ENCODE assay signal across 29 cellular contexts in the genomic region with DNA sequence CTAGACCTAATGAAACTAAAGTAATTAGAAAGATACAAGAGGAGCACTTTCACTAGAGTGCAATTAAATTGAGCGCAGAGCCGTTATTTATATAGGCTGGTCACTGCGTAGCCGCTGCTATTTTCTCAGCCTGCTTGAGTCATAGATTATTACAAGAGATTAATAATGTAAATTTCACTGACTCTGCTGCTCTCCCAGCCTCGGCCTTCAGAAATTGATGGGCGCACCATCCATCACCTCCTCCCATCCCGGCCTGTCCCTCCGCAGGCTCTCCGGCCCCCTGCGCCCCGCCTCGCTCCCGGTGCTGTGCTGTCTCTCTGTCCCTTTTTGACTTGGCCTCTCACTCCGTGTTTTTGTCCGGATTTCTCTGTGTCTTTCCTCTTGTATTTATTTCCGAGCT.
DNase-seq lines count a peak whose midpoint lies in the region; TF ChIP-seq lines count a peak whose summit lies in the region.
"Had no signal": no experiment of that assay in that cellular context is flagged by ENCODE, and none has a peak within 500 bp of the region (broad histone marks: within the 10 kb centered on the region; RNA-seq: fewer than 3 reads in every experiment).

No MANE protein-coding gene starts in this region.

- no peaks in the 10 kb centered on the region for H3K9me3 Mint-ChIP-seq in neural crest cell
- H3K9me3 Mint-ChIP-seq: activated naive CD8-positive, alpha-beta T cell treated with anti-CD3 and anti-CD28 coated beads, Interleukin-2, amount 50 U/mL, for 24 hours; CD4-positive, CD25-positive, alpha-beta regulatory T cell; stimulated activated naive CD8-positive, alpha-beta T cell treated with anti-CD3 and anti-CD28 coated beads, Interleukin-15, Interleukin-2, amounts not matched to agents 100 ng/mL and 50 ng/mL, for 24 hours; T-helper 1 cell treated with Interleukin-12 subunit alpha and Interleukin-12 subunit beta and Interleukin-4 antibody, amounts not matched to agents 30 μg/mL and 1 μg/mL, for 36 hours had no signal

- H3K36me3 ChIP-seq in WERI-Rb-1 = no peaks in the 10 kb centered on the region
- H3K36me3 ChIP-seq in effector memory CD4-positive, alpha-beta T cell (ENCODE audit: control insufficient read depth, insufficient read depth, low read length) = no peaks in the 10 kb centered on the region
- H3K36me3 ChIP-seq: neutrophil, prostate gland, right lobe of liver, SJSA1, thoracic aorta, uterus had no signal

- H3K27ac ChIP-seq in WERI-Rb-1 = peak overlapping the region; percentile 2; the same call in 1 of the 2 replicates
- H3K27ac ChIP-seq in effector memory CD4-positive, alpha-beta T cell (ENCODE audit: insufficient read depth, low read length, poor library complexity, severe bottlenecking) = no peak overlapping the region
- H3K27ac ChIP-seq: neutrophil, prostate gland, right lobe of liver, SJSA1, thoracic aorta, uterus had no signal

- H3K4me3 ChIP-seq in WERI-Rb-1 (ENCODE audit: low read depth, low read length) = peak overlapping the region; percentile 46
- no peak overlapping the region for H3K4me3 ChIP-seq in effector memory CD4-positive, alpha-beta T cell (ENCODE audit: insufficient read depth, low read depth, low read length, poor library complexity, severe bottlenecking)
- H3K4me3 ChIP-seq: K562, prostate gland, right lobe of liver, SJSA1, thoracic aorta, uterus had no signal

- no peaks in the 10 kb centered on the region for H3K36me3 Mint-ChIP-seq in neural crest cell (ENCODE audit: low read depth)
- H3K36me3 Mint-ChIP-seq: activated CD8-positive, alpha-beta memory T cell treated with anti-CD3 and anti-CD28 coated beads, Interleukin-2, amount 10 ng/mL, durations not matched to agents 7 days and 5 days; CD4-positive, CD25-positive, alpha-beta regulatory T cell had no signal

- TF ChIP-seq CTCF in WERI-Rb-1 (IDR thresholded peaks at IDR 0.05; ENCODE audit: low read depth, low read length) (no peak), neural crest cell (conservative IDR thresholded peaks at IDR 0.05) (no peak)

- H3K4me3 Mint-ChIP-seq in neural crest cell = no peak overlapping the region
- H3K4me3 Mint-ChIP-seq: activated CD8-positive, alpha-beta memory T cell treated with anti-CD3 and anti-CD28 coated beads, Interleukin-2, amount 10 ng/mL, durations not matched to agents 7 days and 5 days; activated naive CD8-positive, alpha-beta T cell treated with anti-CD3 and anti-CD28 coated beads, Interleukin-2, amount 50 U/mL, for 24 hours; CD4-positive, CD25-positive, alpha-beta regulatory T cell; stimulated activated naive CD8-positive, alpha-beta T cell treated with anti-CD3 and anti-CD28 coated beads, Interleukin-15, Interleukin-2, amounts not matched to agents 100 ng/mL and 50 ng/mL, for 24 hours; T-helper 1 cell treated with Interleukin-12 subunit alpha and Interleukin-12 subunit beta and Interleukin-4 antibody, amounts not matched to agents 30 μg/mL and 1 μg/mL, for 36 hours had no signal

- no peaks in the 10 kb centered on the region for H3K27me3 Mint-ChIP-seq in neural crest cell (ENCODE audit: low read depth)
- H3K27me3 Mint-ChIP-seq: activated CD8-positive, alpha-beta memory T cell treated with anti-CD3 and anti-CD28 coated beads, Interleukin-2, amount 10 ng/mL, durations not matched to agents 7 days and 5 days had no signal

- H3K4me1 ChIP-seq in effector memory CD4-positive, alpha-beta T cell (ENCODE audit: control insufficient read depth, insufficient read depth, low read length, poor library complexity, severe bottlenecking) = no peaks in the 10 kb centered on the region
- H3K4me1 ChIP-seq: prostate gland, right lobe of liver, SJSA1, uterus had no signal

- H3K27ac Mint-ChIP-seq in neural crest cell (ENCODE audit: unreplicated experiment) = peak overlapping the region; percentile 64
- H3K27ac Mint-ChIP-seq: activated CD8-positive, alpha-beta memory T cell treated with anti-CD3 and anti-CD28 coated beads, Interleukin-2, amount 10 ng/mL, durations not matched to agents 7 days and 5 days; activated naive CD8-positive, alpha-beta T cell treated with anti-CD3 and anti-CD28 coated beads, Interleukin-2, amount 50 U/mL, for 24 hours; CD4-positive, CD25-positive, alpha-beta regulatory T cell; stimulated activated naive CD8-positive, alpha-beta T cell treated with anti-CD3 and anti-CD28 coated beads, Interleukin-15, Interleukin-2, amounts not matched to agents 100 ng/mL and 50 ng/mL, for 24 hours; T-helper 1 cell treated with Interleukin-12 subunit alpha and Interleukin-12 subunit beta and Interleukin-4 antibody, amounts not matched to agents 30 μg/mL and 1 μg/mL, for 36 hours had no signal

- peaks cover 7% of the 10 kb centered on the region for H3K9me3 ChIP-seq in WERI-Rb-1 (ENCODE audit: severe bottlenecking)
- H3K9me3 ChIP-seq in effector memory CD4-positive, alpha-beta T cell (ENCODE audit: control insufficient read depth, low read length) = no peaks in the 10 kb centered on the region
- H3K9me3 ChIP-seq: neutrophil, prostate gland, right lobe of liver, SJSA1, thoracic aorta, uterus had no signal

- peaks cover 16% of the 10 kb centered on the region for H3K4me1 Mint-ChIP-seq in neural crest cell
- H3K4me1 Mint-ChIP-seq: activated CD8-positive, alpha-beta memory T cell treated with anti-CD3 and anti-CD28 coated beads, Interleukin-2, amount 10 ng/mL, durations not matched to agents 7 days and 5 days; activated naive CD8-positive, alpha-beta T cell treated with anti-CD3 and anti-CD28 coated beads, Interleukin-2, amount 50 U/mL, for 24 hours; CD4-positive, CD25-positive, alpha-beta regulatory T cell had no signal

- no peaks in the 10 kb centered on the region for H3K27me3 ChIP-seq in WERI-Rb-1 (ENCODE audit: insufficient read depth, low read depth, severe bottlenecking)
- H3K27me3 ChIP-seq in effector memory CD4-positive, alpha-beta T cell (replicated peaks; ENCODE audit: control insufficient read depth, insufficient read depth, low read length, poor library complexity, severe bottlenecking) = no peaks in the 10 kb centered on the region
- H3K27me3 ChIP-seq: right lobe of liver, uterus had no signal

- DNase-seq in NCI-H2107 treated with DMSO at 0.1 percent for 48 hours (lab: John Stamatoyannopoulos, UW; ENCODE audit: unreplicated experiment) (peak; percentile 45), NCI-H2107 (lab: John Stamatoyannopoulos, UW) (no peak), NCI-H524 (lab: John Stamatoyannopoulos, UW) (peak; percentile 60 to 70), WERI-Rb-1 (peak; percentile 34), neural crest cell (ENCODE audit: low read depth, low spot score) (no peak), NCI-H345 treated with DMSO at 0.1 percent for 48 hours (lab: John Stamatoyannopoulos, UW; ENCODE audit: unreplicated experiment) (no peak), NCI-H510A treated with DMSO at 0.1 percent for 48 hours (lab: John Stamatoyannopoulos, UW) (no peak)
- DNase-seq in effector memory CD4-positive, alpha-beta T cell = no peak
- DNase-seq: activated CD4-positive, alpha-beta T cell treated with anti-CD3 and anti-CD28 coated beads, Interleukin-2, amount 50 U/mL, for 4 hours; activated CD8-positive, alpha-beta memory T cell treated with anti-CD3 and anti-CD28 coated beads, Interleukin-2, amount 10 ng/mL, durations not matched to agents 7 days and 5 days; activated gamma-delta T cell treated with Interleukin-2 at 50 U/mL for 16 hours; activated naive CD8-positive, alpha-beta T cell treated with anti-CD3 and anti-CD28 coated beads, Interleukin-2, amount 50 U/mL, for 24 hours; activated T-cell treated with anti-CD3 and anti-CD28 coated beads, Interleukin-2, amount 50 U/mL, for 48 hours; Calu3; CD4-positive, CD25-positive, alpha-beta regulatory T cell; central memory CD4-positive, alpha-beta T cell; GOT3; NCI-H1048; NCI-H526; stimulated activated CD8-positive, alpha-beta memory T cell treated with anti-CD3 and anti-CD28 coated beads, Interleukin-4, amount 100 ng/mL, for 48 hours; uterus had no signal

Comparison
In these comparisons a context has a peak if more than half of its experiments do, and no peak if none do; other contexts are left out.
1. DNase-seq: peak in NCI-H2107 treated with DMSO at 0.1 percent for 48 hours (single experiment), NCI-H524 (2 of 2) and WERI-Rb-1 (single experiment); none in NCI-H2107 (single experiment), neural crest cell (single experiment), NCI-H345 treated with DMSO at 0.1 percent for 48 hours (single experiment), effector memory CD4-positive, alpha-beta T cell (0 of 3) and NCI-H510A treated with DMSO at 0.1 percent for 48 hours (single experiment).